In the genomic region with DNA sequence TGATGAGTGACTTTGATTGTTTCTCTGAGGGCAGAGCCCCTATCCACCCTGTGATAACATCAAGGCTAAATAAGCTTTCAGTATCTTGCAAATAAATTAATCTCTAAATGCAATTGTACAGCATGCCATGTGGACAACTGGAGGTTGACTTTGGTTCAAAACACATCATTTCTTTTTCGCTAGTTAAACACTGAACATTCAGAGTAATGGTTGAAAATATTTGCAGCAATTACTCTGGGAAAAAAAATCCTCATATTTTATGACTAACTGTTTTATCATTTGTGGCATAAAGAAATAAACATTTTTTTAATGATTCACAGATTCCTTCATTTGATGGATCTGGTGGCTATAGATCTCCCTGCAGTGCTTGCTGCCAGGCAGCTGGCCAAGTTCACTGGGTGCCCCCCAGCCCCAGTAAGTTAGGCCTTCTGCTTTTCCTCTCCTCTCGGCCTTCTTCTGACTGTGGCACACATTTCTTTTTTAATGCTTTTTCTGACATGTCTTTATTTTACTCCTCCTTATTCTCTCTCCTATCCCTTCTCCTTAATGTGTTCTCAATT, we compare ENCODE assay signal across 1 cellular context.
TF ChIP-seq lines count a peak whose summit lies in the region.

No MANE protein-coding gene starts in this region.

TF ChIP-seq in SK-N-SH, 30 proteins besides CTCF, POLR2A, EP300 and RAD21 (continued from another document):
- TF ChIP-seq, protein P1, sequence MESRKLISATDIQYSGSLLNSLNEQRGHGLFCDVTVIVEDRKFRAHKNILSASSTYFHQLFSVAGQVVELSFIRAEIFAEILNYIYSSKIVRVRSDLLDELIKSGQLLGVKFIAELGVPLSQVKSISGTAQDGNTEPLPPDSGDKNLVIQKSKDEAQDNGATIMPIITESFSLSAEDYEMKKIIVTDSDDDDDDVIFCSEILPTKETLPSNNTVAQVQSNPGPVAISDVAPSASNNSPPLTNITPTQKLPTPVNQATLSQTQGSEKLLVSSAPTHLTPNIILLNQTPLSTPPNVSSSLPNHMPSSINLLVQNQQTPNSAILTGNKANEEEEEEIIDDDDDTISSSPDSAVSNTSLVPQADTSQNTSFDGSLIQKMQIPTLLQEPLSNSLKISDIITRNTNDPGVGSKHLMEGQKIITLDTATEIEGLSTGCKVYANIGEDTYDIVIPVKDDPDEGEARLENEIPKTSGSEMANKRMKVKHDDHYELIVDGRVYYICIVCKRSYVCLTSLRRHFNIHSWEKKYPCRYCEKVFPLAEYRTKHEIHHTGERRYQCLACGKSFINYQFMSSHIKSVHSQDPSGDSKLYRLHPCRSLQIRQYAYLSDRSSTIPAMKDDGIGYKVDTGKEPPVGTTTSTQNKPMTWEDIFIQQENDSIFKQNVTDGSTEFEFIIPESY (IDR thresholded peaks at IDR 0.05; ENCODE audit: borderline replicate concordance, low read depth) = peak; percentile 81; the same call in 1 of the 2 replicates
- TF ChIP-seq TCF12 (IDR thresholded peaks at IDR 0.05) (peak; percentile 97), JUND (IDR thresholded peaks at IDR 0.05) (peak; percentile 97), YY1 (IDR thresholded peaks at IDR 0.05; ENCODE audit: low read depth) (no peak), GABPA (IDR thresholded peaks at IDR 0.05; ENCODE audit: low read depth) (no peak), FOXJ3 (CRISPR knock-in tag; IDR thresholded peaks at IDR 0.05) (peak; percentile 88), TEAD4 (IDR thresholded peaks at IDR 0.05; ENCODE audit: borderline replicate concordance, insufficient read depth) (peak; percentile 96), NFIC (IDR thresholded peaks at IDR 0.05; ENCODE audit: borderline replicate concordance) (peak; percentile 99), TAF1 (IDR thresholded peaks at IDR 0.05; ENCODE audit: borderline replicate concordance, low read depth, low read length) (no peak), SIN3A (IDR thresholded peaks at IDR 0.05; ENCODE audit: borderline replicate concordance, low read depth, low read length) (peak; percentile 74; the same call in 1 of the 2 replicates), RCOR1 (IDR thresholded peaks at IDR 0.05; ENCODE audit: low read length) (peak; percentile 70; the same call in 1 of the 2 replicates), CHD2 (IDR thresholded peaks at IDR 0.05; ENCODE audit: low read length, partially characterized antibody) (peak; percentile 40), RFX5 (IDR thresholded peaks at IDR 0.05; ENCODE audit: low read length) (no peak), ELF1 (IDR thresholded peaks at IDR 0.05) (peak; percentile 39; the same call in 1 of the 2 replicates), NRF1 (IDR thresholded peaks at IDR 0.05; ENCODE audit: low read depth, low read length) (no peak), MEF2A (IDR thresholded peaks at IDR 0.05; ENCODE audit: borderline replicate concordance, low read depth) (no peak; the same call in 1 of the 2 replicates)
- TF ChIP-seq, protein P2, sequence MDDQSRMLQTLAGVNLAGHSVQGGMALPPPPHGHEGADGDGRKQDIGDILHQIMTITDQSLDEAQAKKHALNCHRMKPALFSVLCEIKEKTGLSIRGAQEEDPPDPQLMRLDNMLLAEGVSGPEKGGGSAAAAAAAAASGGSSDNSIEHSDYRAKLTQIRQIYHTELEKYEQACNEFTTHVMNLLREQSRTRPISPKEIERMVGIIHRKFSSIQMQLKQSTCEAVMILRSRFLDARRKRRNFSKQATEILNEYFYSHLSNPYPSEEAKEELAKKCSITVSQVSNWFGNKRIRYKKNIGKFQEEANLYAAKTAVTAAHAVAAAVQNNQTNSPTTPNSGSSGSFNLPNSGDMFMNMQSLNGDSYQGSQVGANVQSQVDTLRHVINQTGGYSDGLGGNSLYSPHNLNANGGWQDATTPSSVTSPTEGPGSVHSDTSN (IDR thresholded peaks at IDR 0.05) = peak; percentile 95
- TF ChIP-seq, protein P3, sequence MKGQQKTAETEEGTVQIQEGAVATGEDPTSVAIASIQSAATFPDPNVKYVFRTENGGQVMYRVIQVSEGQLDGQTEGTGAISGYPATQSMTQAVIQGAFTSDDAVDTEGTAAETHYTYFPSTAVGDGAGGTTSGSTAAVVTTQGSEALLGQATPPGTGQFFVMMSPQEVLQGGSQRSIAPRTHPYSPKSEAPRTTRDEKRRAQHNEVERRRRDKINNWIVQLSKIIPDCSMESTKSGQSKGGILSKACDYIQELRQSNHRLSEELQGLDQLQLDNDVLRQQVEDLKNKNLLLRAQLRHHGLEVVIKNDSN (IDR thresholded peaks at IDR 0.05; ENCODE audit: borderline replicate concordance, low read depth) = peak; percentile 38; the same call in 1 of the 2 replicates
